11 cellular contexts compared by ENCODE assay signal in genomic region chr16:84478172-84478948, GRCh38. TPM values are rescaled to one million over a fixed set of nuclear protein-coding genes. Genes with fewer than 3 reads are reported as not detected.
DNase-seq lines count a peak whose midpoint lies in the region; TF ChIP-seq lines count a peak whose summit lies in the region.
"Had no signal": no experiment of that assay in that cellular context is flagged by ENCODE, and none has a peak within 500 bp of the region (broad histone marks: within the 10 kb centered on the region; RNA-seq: fewer than 3 reads in every experiment).

No MANE protein-coding gene starts in this region.

- H3K4me3 ChIP-seq in epithelial cell of proximal tubule (ENCODE audit: low read depth, low read length) (no peak overlapping the region), trophoblast cell (ENCODE audit: low read depth, low read length) (no peak overlapping the region)
- H3K4me3 ChIP-seq: mucosa of descending colon had no signal

- peak overlapping the region; percentile 37 for H3K18ac ChIP-seq in trophoblast cell (ENCODE audit: low read length)

- no peaks in the 10 kb centered on the region for H3K9me3 ChIP-seq in trophoblast cell (ENCODE audit: insufficient read depth, low read depth, low read length)
- H3K9me3 ChIP-seq: mucosa of descending colon had no signal

- H3K27me3 ChIP-seq in trophoblast cell (ENCODE audit: insufficient read depth, low read length), result no peaks in the 10 kb centered on the region

- peaks cover 14 to 21% of the 10 kb centered on the region in 2 experiments for H3K4me1 ChIP-seq in trophoblast cell (ENCODE audit: control insufficient read depth in 1 of 2, insufficient read depth in 2 of 2, low read length in 2 of 2)

- H3K4me2 ChIP-seq in trophoblast cell (ENCODE audit: low read length), result no peak overlapping the region

- H3K14ac ChIP-seq in trophoblast cell (ENCODE audit: low read length), result peak overlapping the region; percentile 31

- H3K79me1 ChIP-seq in trophoblast cell (ENCODE audit: low read length), result peaks cover 20% of the 10 kb centered on the region

- H4K12ac ChIP-seq in trophoblast cell (ENCODE audit: low read depth, low read length), result peak overlapping the region; percentile 49

- H2BK5ac ChIP-seq in trophoblast cell (ENCODE audit: low read depth, low read length, poor library complexity), result peak overlapping the region; percentile 47

- H2BK120ac ChIP-seq in trophoblast cell (ENCODE audit: insufficient read depth, low read length, poor library complexity), result peak overlapping the region; percentile 52

- peak overlapping the region; percentile 80 for H4K91ac ChIP-seq in trophoblast cell (ENCODE audit: low read depth, low read length)

- DNase-seq in EL (peak; percentile 65), NCI-H226 (peak; percentile 47), epithelial cell of proximal tubule (ENCODE audit: low read depth) (peak; percentile 61), trophoblast cell (no peak), NCI-H446 treated with DMSO at 0.1 percent for 48 hours (lab: John Stamatoyannopoulos, UW) (no peak), NCI-H2029 treated with DMSO at 0.1 percent for 48 hours (lab: John Stamatoyannopoulos, UW) (no peak), activated gamma-delta T cell treated with Interleukin-2 at 50 U/mL for 16 hours (no peak)
- no peak for DNase-seq in activated CD4-positive, alpha-beta T cell treated with anti-CD3 and anti-CD28 coated beads for 1 hour
- DNase-seq: glutamatergic neuron; mucosa of descending colon; stimulated activated naive CD4-positive, alpha-beta T cell treated with Interleukin-2 at 50 U/mL for 16 hours had no signal

- peak overlapping the region; percentile 57 for H4K8ac ChIP-seq in trophoblast cell (ENCODE audit: low read depth, low read length)

- peak overlapping the region; percentile 40 for H2BK12ac ChIP-seq in trophoblast cell (ENCODE audit: low read length)

- H2AFZ ChIP-seq in trophoblast cell (ENCODE audit: insufficient read depth, low read length, poor library complexity), result no peak overlapping the region

- WGBS in trophoblast cell (ENCODE audit: extremely low coverage, insufficient coverage, insufficient read length), result no CpG with 5 or more reads among the region's 13 CpGs

- H2AK5ac ChIP-seq in trophoblast cell (ENCODE audit: low read length), result peak overlapping the region; percentile 71

- peaks cover 32 to 36% of the 10 kb centered on the region in 2 experiments for H3K36me3 ChIP-seq in trophoblast cell (ENCODE audit: control insufficient read depth in 1 of 2, insufficient read depth in 2 of 2, low read length in 2 of 2)

- peak overlapping the region; percentile 76 for H3K27ac ChIP-seq in trophoblast cell (ENCODE audit: low read depth, low read length)

- TF ChIP-seq CTCF in epithelial cell of proximal tubule (conservative IDR thresholded peaks at IDR 0.05; ENCODE audit: low read depth, low read length), result no peak

- H3K4ac ChIP-seq in trophoblast cell (ENCODE audit: low read depth, low read length), result no peak overlapping the region

- no peak overlapping the region for H3K23ac ChIP-seq in trophoblast cell (ENCODE audit: low read length)

- peaks cover 2% of the 10 kb centered on the region for H3K79me2 ChIP-seq in trophoblast cell (ENCODE audit: control insufficient read depth, insufficient read depth, low read length, poor library complexity)

- no peak overlapping the region for H3K9ac ChIP-seq in trophoblast cell (ENCODE audit: low read length)

RNA-seq across cellular contexts. Expression of gene MEAK7, which starts 26.1 kb away (rescaled TPM):
- 22.4 and 23.1 TPM in 2 replicates for total RNA-seq in epithelial cell of proximal tubule
- polyA plus RNA-seq in trophoblast cell (2013), result 16.0 and 16.7 TPM in 2 replicates

Comparison
In these comparisons a context has a peak if more than half of its experiments do, and no peak if none do; other contexts are left out.
1. DNase-seq: peak in EL (single experiment), NCI-H226 (single experiment) and epithelial cell of proximal tubule (single experiment); none in trophoblast cell (0 of 2), NCI-H446 treated with DMSO at 0.1 percent for 48 hours (single experiment), NCI-H2029 treated with DMSO at 0.1 percent for 48 hours (single experiment), activated gamma-delta T cell treated with Interleukin-2 at 50 U/mL for 16 hours (single experiment) and activated CD4-positive, alpha-beta T cell treated with anti-CD3 and anti-CD28 coated beads for 1 hour (single experiment).